ENCODE assay signal across 1 cellular context in genomic region chr1:242199861-242200458, GRCh38.
TF ChIP-seq lines count a peak whose summit lies in the region.

No MANE protein-coding gene starts in this region.

TF ChIP-seq in GM23338, 12 proteins besides CTCF, POLR2A, EP300 and RAD21 (continued from another document):
- TF ChIP-seq ZNF462 (CRISPR knock-in tag; IDR thresholded peaks at IDR 0.05) (no peak), ETS1 (IDR thresholded peaks at IDR 0.05) (no peak), ZNF114 (CRISPR knock-in tag; IDR thresholded peaks at IDR 0.05) (no peak), CREB1 (CRISPR knock-in tag; IDR thresholded peaks at IDR 0.05; ENCODE audit: low read depth) (no peak), EZH2phosphoT487 (IDR thresholded peaks at IDR 0.05; ENCODE audit: unreplicated experiment) (no peak), POLR2AphosphoS5 (IDR thresholded peaks at IDR 0.05; ENCODE audit: low read depth) (no peak), NANOG (IDR thresholded peaks at IDR 0.05; ENCODE audit: borderline replicate concordance) (no peak)
